27 cellular contexts compared by ENCODE assay signal in genomic region chr17:59530561-59530960, GRCh38.
"Had no signal": no experiment of that assay in that cellular context is flagged by ENCODE, and none has a peak within 500 bp of the region (broad histone marks: within the 10 kb centered on the region; RNA-seq: fewer than 3 reads in every experiment).

No MANE protein-coding gene starts in this region.

- H3K9me3 Mint-ChIP-seq: natural killer cell; nephron; neural progenitor cell; stimulated activated effector memory CD8-positive, alpha-beta T cell treated with anti-CD3 and anti-CD28 coated beads, Interleukin-12 subunit alpha, Interleukin-12 subunit beta, amount 100 ng/mL, for 72 hours; stimulated activated naive CD8-positive, alpha-beta T cell treated with anti-CD3 and anti-CD28 coated beads, Interleukin-15, Interleukin-2, amounts not matched to agents 100 ng/mL and 50 ng/mL, for 24 hours; type B pancreatic cell had no signal

- H3K27ac Mint-ChIP-seq: natural killer cell; nephron; neural progenitor cell; progenitor cell of endocrine pancreas; stimulated activated effector memory CD8-positive, alpha-beta T cell treated with anti-CD3 and anti-CD28 coated beads, Interleukin-12 subunit alpha, Interleukin-12 subunit beta, amount 100 ng/mL, for 72 hours; stimulated activated naive B cell treated with anti-CD40 and anti-IgM and Interleukin-4, amounts not matched to agents 10 μg/mL and 1 μg/mL and 100 μg/mL, for 72 hours; stimulated activated naive CD8-positive, alpha-beta T cell treated with anti-CD3 and anti-CD28 coated beads, Interleukin-15, Interleukin-2, amounts not matched to agents 100 ng/mL and 50 ng/mL, for 24 hours; type B pancreatic cell had no signal

- DNase-seq: natural killer cell; occipital lobe; ovary; psoas muscle; right cardiac atrium; right lobe of liver; sigmoid colon; small intestine; stimulated activated CD4-positive, alpha-beta T cell treated with anti-CD3 and anti-CD28 coated beads, Interleukin-15, amount 100 ng/mL, for 24 hours; stimulated activated CD4-positive, alpha-beta T cell treated with anti-CD3 and anti-CD28 coated beads, Interleukin-2, amount 100 ng/mL, for 24 hours; stimulated activated CD4-positive, alpha-beta T cell treated with anti-CD3 and anti-CD28 coated beads, Interleukin-2, amount 100 ng/mL, for 48 hours; stimulated activated CD4-positive, alpha-beta T cell treated with anti-CD3 and anti-CD28 coated beads, Interleukin-4, amount 100 ng/mL, for 24 hours; stimulated activated naive B cell treated with anti-CD40 and anti-IgM and Interleukin-4, amounts not matched to agents 10 μg/mL and 1 μg/mL and 100 μg/mL, for 72 hours; stimulated activated naive CD4-positive, alpha-beta T cell treated with Interleukin-2 at 50 U/mL for 16 hours; stomach; tibial artery; transverse colon; upper lobe of right lung; uterus had no signal

- FAIRE-seq: small intestine had no signal

- H3K36me3 Mint-ChIP-seq: natural killer cell; neural progenitor cell; stimulated activated effector memory CD8-positive, alpha-beta T cell treated with anti-CD3 and anti-CD28 coated beads, Interleukin-12 subunit alpha, Interleukin-12 subunit beta, amount 100 ng/mL, for 72 hours; stimulated activated naive B cell treated with anti-CD40 and anti-IgM and Interleukin-4, amounts not matched to agents 10 μg/mL and 1 μg/mL and 100 μg/mL, for 72 hours; type B pancreatic cell had no signal

- H3K4me1 ChIP-seq: neural progenitor cell, parathyroid adenoma, psoas muscle, right lobe of liver, sigmoid colon, tibial artery, transverse colon, upper lobe of right lung, uterus had no signal

- H3K27me3 ChIP-seq: neural progenitor cell, ovary, right lobe of liver, sigmoid colon, stomach, tibial artery, transverse colon, upper lobe of right lung, uterus had no signal

- ATAC-seq: natural killer cell; psoas muscle; right cardiac atrium; right lobe of liver; stimulated activated effector memory CD8-positive, alpha-beta T cell treated with anti-CD3 and anti-CD28 coated beads, Interleukin-12 subunit alpha, Interleukin-12 subunit beta, amount 100 ng/mL, for 72 hours; stimulated activated naive B cell treated with anti-CD40 and anti-IgM and Interleukin-4, amounts not matched to agents 10 μg/mL and 1 μg/mL and 100 μg/mL, for 72 hours; upper lobe of right lung had no signal

- H3K27me3 Mint-ChIP-seq: progenitor cell of endocrine pancreas had no signal

- H3K4me3 ChIP-seq: neural progenitor cell, ovary, psoas muscle, right lobe of liver, sigmoid colon, stomach, thoracic aorta, tibial artery, transverse colon, upper lobe of right lung, uterus had no signal

- H3K27ac ChIP-seq: neural progenitor cell, ovary, parathyroid adenoma, psoas muscle, right lobe of liver, sigmoid colon, stomach, thoracic aorta, tibial artery, transverse colon, upper lobe of right lung, uterus had no signal

- H3K4me1 Mint-ChIP-seq: nephron; neural progenitor cell; stimulated activated effector memory CD8-positive, alpha-beta T cell treated with anti-CD3 and anti-CD28 coated beads, Interleukin-12 subunit alpha, Interleukin-12 subunit beta, amount 100 ng/mL, for 72 hours had no signal

- H3K4me3 Mint-ChIP-seq: natural killer cell; nephron; neural progenitor cell; stimulated activated effector memory CD8-positive, alpha-beta T cell treated with anti-CD3 and anti-CD28 coated beads, Interleukin-12 subunit alpha, Interleukin-12 subunit beta, amount 100 ng/mL, for 72 hours; stimulated activated naive B cell treated with anti-CD40 and anti-IgM and Interleukin-4, amounts not matched to agents 10 μg/mL and 1 μg/mL and 100 μg/mL, for 72 hours; stimulated activated naive CD8-positive, alpha-beta T cell treated with anti-CD3 and anti-CD28 coated beads, Interleukin-15, Interleukin-2, amounts not matched to agents 100 ng/mL and 50 ng/mL, for 24 hours; type B pancreatic cell had no signal

- H3K9me3 ChIP-seq: ovary, psoas muscle, right lobe of liver, sigmoid colon, stomach, thoracic aorta, tibial artery, transverse colon, upper lobe of right lung, uterus had no signal

- H3K36me3 ChIP-seq: neural progenitor cell, ovary, right lobe of liver, sigmoid colon, stomach, thoracic aorta, tibial artery, transverse colon, upper lobe of right lung, uterus had no signal
